Comparison of ENCODE assay signal across 8 cellular contexts in the genomic region with DNA sequence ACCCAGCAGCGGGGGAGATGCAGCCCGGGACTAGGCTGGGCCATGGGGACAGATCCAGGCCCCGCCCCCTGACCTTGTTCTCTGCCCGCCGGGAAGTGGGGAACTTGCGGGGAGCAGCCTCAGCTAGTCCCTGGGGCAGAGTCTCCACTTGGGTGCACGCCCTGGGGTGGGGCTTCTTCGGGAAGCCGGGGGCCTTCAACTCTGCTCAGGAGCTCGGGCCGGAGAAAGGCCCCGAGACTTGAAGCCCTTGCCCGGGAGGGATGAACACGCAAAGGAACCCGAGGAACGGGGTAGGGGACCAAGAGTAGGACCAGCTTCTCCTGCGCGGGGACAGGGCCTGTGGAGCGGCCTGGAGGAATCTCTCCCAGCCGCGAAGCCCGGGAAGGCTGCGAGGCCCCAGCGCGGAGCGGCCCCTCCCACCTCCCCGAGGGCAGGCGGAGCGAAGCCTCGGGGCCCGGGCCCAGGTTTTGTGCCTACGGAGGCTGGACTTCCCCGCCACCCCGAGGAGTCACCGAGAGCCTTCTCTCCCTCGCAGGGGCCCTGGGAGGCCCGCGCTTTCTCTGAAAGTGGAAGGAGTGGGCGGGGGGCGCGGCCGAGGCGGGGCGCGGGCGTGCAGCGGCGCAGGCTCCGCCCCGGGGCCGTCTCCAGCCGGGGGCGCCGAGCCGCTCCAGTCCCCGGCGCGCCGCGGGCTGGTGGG. TPM values are rescaled to one million over a fixed set of nuclear protein-coding genes. Genes with fewer than 3 reads are reported as not detected.
DNase-seq lines count a peak whose midpoint lies in the region; ATAC-seq and TF ChIP-seq lines count a peak whose summit lies in the region.

A gene (plus strand): TSS at position 670 of the 697 bp plus-strand sequence. CDS start 54 bp downstream, outside the sequence.

- H3K4me1 Mint-ChIP-seq in activated CD4-positive, alpha-beta memory T cell treated with anti-CD3 and anti-CD28 coated beads, Interleukin-2, amount 10 ng/mL, durations not matched to agents 7 days and 5 days = peaks cover 31% of the 10 kb centered on the region
- peaks cover 10% of the 10 kb centered on the region for H3K4me1 Mint-ChIP-seq in mesothelial cell of epicardium

- ATAC-seq in GM18867 (IDR thresholded peaks at IDR 0.05; ENCODE audit: unreplicated experiment) (peak; percentile 83), HG03097 (IDR thresholded peaks at IDR 0.05; ENCODE audit: low FRiP score, unreplicated experiment) (peak; percentile 56)

- no peak within 1 kb of the TSS for H3K27ac Mint-ChIP-seq in activated CD4-positive, alpha-beta memory T cell treated with anti-CD3 and anti-CD28 coated beads, Interleukin-2, amount 10 ng/mL, durations not matched to agents 7 days and 5 days
- H3K27ac Mint-ChIP-seq in mesothelial cell of epicardium = no peak within 1 kb of the TSS

- H3K9me3 Mint-ChIP-seq in activated CD4-positive, alpha-beta memory T cell treated with anti-CD3 and anti-CD28 coated beads, Interleukin-2, amount 10 ng/mL, durations not matched to agents 7 days and 5 days = no peaks in the 10 kb centered on the region
- no peaks in the 10 kb centered on the region for H3K9me3 Mint-ChIP-seq in mesothelial cell of epicardium

- POLR2A ChIA-PET in activated CD4-positive, alpha-beta memory T cell treated with anti-CD3 and anti-CD28 coated beads, Interleukin-2, amount 10 ng/mL, durations not matched to agents 7 days and 5 days (lab: Charles Lee) = interaction anchor here (0.9 to 1.6 kb wide), 5 partner anchors 9 to 402 kb away, joined by 3 to 7 read pairs (median 4); a partner anchor contains a TSS

- no peaks in the 10 kb centered on the region for H3K36me3 Mint-ChIP-seq in activated CD4-positive, alpha-beta memory T cell treated with anti-CD3 and anti-CD28 coated beads, Interleukin-2, amount 10 ng/mL, durations not matched to agents 7 days and 5 days (ENCODE audit: low read depth)
- H3K36me3 Mint-ChIP-seq in mesothelial cell of epicardium = no peaks in the 10 kb centered on the region

- H3K4me3 Mint-ChIP-seq in activated CD4-positive, alpha-beta memory T cell treated with anti-CD3 and anti-CD28 coated beads, Interleukin-2, amount 10 ng/mL, durations not matched to agents 7 days and 5 days = peak within 1 kb of the TSS; percentile 61
- peak within 1 kb of the TSS; percentile 68 for H3K4me3 Mint-ChIP-seq in mesothelial cell of epicardium

- peaks cover 43% of the 10 kb centered on the region for H3K27me3 Mint-ChIP-seq in activated CD4-positive, alpha-beta memory T cell treated with anti-CD3 and anti-CD28 coated beads, Interleukin-2, amount 10 ng/mL, durations not matched to agents 7 days and 5 days
- peaks cover 67% of the 10 kb centered on the region for H3K27me3 Mint-ChIP-seq in mesothelial cell of epicardium (ENCODE audit: low read depth)

- TF ChIP-seq CTCF in mesothelial cell of epicardium (IDR thresholded peaks at IDR 0.05; ENCODE audit: unreplicated experiment) = no peak

- CTCF ChIA-PET in activated CD4-positive, alpha-beta memory T cell treated with anti-CD3 and anti-CD28 coated beads, Interleukin-2, amount 10 ng/mL, durations not matched to agents 7 days and 5 days (lab: Charles Lee) = interaction anchor here (1.0 kb wide), 1 partner anchor 25 kb away, joined by 3 read pairs; no protein-coding TSS in a partner anchor

- DNase-seq in AG08395 (ENCODE audit: low spot score) (peak; percentile 60), NCI-H510A (lab: John Stamatoyannopoulos, UW) (peak; percentile 88), mesothelial cell of epicardium (ENCODE audit: low spot score in 2 of 2, unreplicated experiment in 2 of 2) (peak in 1 of 2 experiments; percentile 75)
- peak; percentile 71 for DNase-seq in activated CD4-positive, alpha-beta memory T cell treated with anti-CD3 and anti-CD28 coated beads, Interleukin-2, amount 10 ng/mL, durations not matched to agents 7 days and 5 days
- peak; percentile 73 for DNase-seq in effector CD4-positive, alpha-beta T cell
- peak; percentile 84 to 88 for DNase-seq in stimulated activated CD8-positive, alpha-beta memory T cell treated with anti-CD3 and anti-CD28 coated beads, Interleukin-15, amount 100 ng/mL, for 48 hours (ENCODE audit: low read depth in 2 of 2)

RNA-seq across cellular contexts. Expression of the gene that starts here (rescaled TPM):
- total RNA-seq in activated CD4-positive, alpha-beta memory T cell treated with anti-CD3 and anti-CD28 coated beads, Interleukin-2, amount 10 ng/mL, durations not matched to agents 7 days and 5 days = under 1 TPM; 0.30 to 0.48 TPM
- 0.55 to 0.80 TPM (median 0.79 TPM) in 3 replicates for total RNA-seq in mesothelial cell of epicardium

Comparison
In these comparisons a context has a peak if more than half of its experiments do, and no peak if none do; other contexts are left out.
1. Peak in DNase-seq in activated CD4-positive, alpha-beta memory T cell treated with anti-CD3 and anti-CD28 coated beads, Interleukin-2, amount 10 ng/mL, durations not matched to agents 7 days and 5 days; RNA of the gene not detected or under 1 TPM.